ENCODE assay signal across 1 cellular context in genomic region chr10:72275351-72276012, GRCh38.
A peak's percentile ranks its signal among the peaks of the same experiment; 100 is the strongest.
TF ChIP-seq lines count a peak whose summit lies in the region.

No MANE protein-coding gene starts in this region.

TF ChIP-seq in K562, 482 proteins besides CTCF, POLR2A, EP300 and RAD21 (continued from another document and continues in another):
- TF ChIP-seq FOXP4 (CRISPR knock-in tag; IDR thresholded peaks at IDR 0.05; ENCODE audit: borderline replicate concordance) (no peak), TCF3 (CRISPR knock-in tag; IDR thresholded peaks at IDR 0.05) (no peak; the same call in 1 of the 2 replicates), ZNF75A (CRISPR knock-in tag; IDR thresholded peaks at IDR 0.05) (no peak), MXD1 (CRISPR knock-in tag; IDR thresholded peaks at IDR 0.05; ENCODE audit: borderline replicate concordance, poor library complexity, severe bottlenecking) (no peak), NR0B1 (IDR thresholded peaks at IDR 0.05; ENCODE audit: partially characterized antibody) (no peak), NR4A1 (CRISPR knock-in tag; IDR thresholded peaks at IDR 0.05) (0 out of 2 replicates have a peak, but pooled peaks have one; percentile 18), NR4A1 (tag; IDR thresholded peaks at IDR 0.05) (0 out of 2 replicates have a peak, but pooled peaks have one; percentile 21), HEY1 (CRISPR knock-in tag; IDR thresholded peaks at IDR 0.05; ENCODE audit: borderline replicate concordance) (no peak), TEAD1 (CRISPR knock-in tag; IDR thresholded peaks at IDR 0.05) (peak in 1 of 2 experiments; percentile 47; a peak in 1 of 4 replicates), MBD1 (CRISPR knock-in tag; IDR thresholded peaks at IDR 0.05) (no peak), EP400 (IDR thresholded peaks at IDR 0.05) (no peak), JUN (IDR thresholded peaks at IDR 0.05; ENCODE audit: borderline replicate concordance, low read depth, low read length) (no peak), JUN (CRISPR knock-in tag; IDR thresholded peaks at IDR 0.05; ENCODE audit: borderline replicate concordance) (no peak), ZNF277 (CRISPR knock-in tag; IDR thresholded peaks at IDR 0.05; ENCODE audit: borderline replicate concordance) (no peak), CHD7 (IDR thresholded peaks at IDR 0.05; ENCODE audit: low read depth, low read length) (no peak), HBP1 (CRISPR knock-in tag; IDR thresholded peaks at IDR 0.05) (peak; percentile 94; the same call in 1 of the 2 replicates), RB1 (IDR thresholded peaks at IDR 0.05; ENCODE audit: low read depth) (no peak), BACH1 (tag; IDR thresholded peaks at IDR 0.05) (no peak), MAFG (tag; conservative IDR thresholded peaks at IDR 0.05) (no peak), SREBF1 (IDR thresholded peaks at IDR 0.05; ENCODE audit: borderline replicate concordance, low read depth, low read length) (no peak), ZNF324 (CRISPR knock-in tag; IDR thresholded peaks at IDR 0.05) (no peak), ZNF408 (CRISPR knock-in tag; IDR thresholded peaks at IDR 0.05; ENCODE audit: low read depth) (no peak), E2F5 (CRISPR knock-in tag; IDR thresholded peaks at IDR 0.05) (no peak), GTF2A2 (tag; IDR thresholded peaks at IDR 0.05) (no peak), CREB3L1 (IDR thresholded peaks at IDR 0.05; ENCODE audit: borderline replicate concordance, low read depth) (no peak), POLR2B (IDR thresholded peaks at IDR 0.05; ENCODE audit: low read depth, partially characterized antibody) (peak; percentile 92), HMBOX1 (IDR thresholded peaks at IDR 0.05) (no peak), CHD1 (IDR thresholded peaks at IDR 0.05; ENCODE audit: low read length) (no peak), HDAC8 (tag; IDR thresholded peaks at IDR 0.05) (no peak), SIN3A (IDR thresholded peaks at IDR 0.05; ENCODE audit: borderline replicate concordance in 2 of 2, control insufficient read depth in 1 of 2, low read depth in 2 of 2, low read length in 2 of 2) (peak; percentile 78 to 87; a peak in 3 of 4 replicates), ZNF12 (CRISPR knock-in tag; IDR thresholded peaks at IDR 0.05) (no peak), ZNF41 (CRISPR knock-in tag; conservative IDR thresholded peaks at IDR 0.05) (no peak), RHOXF2B (CRISPR knock-in tag; conservative IDR thresholded peaks at IDR 0.05) (peak; percentile 67), TEAD2 (tag; IDR thresholded peaks at IDR 0.05) (no peak), ERF (CRISPR knock-in tag; IDR thresholded peaks at IDR 0.05) (peak; percentile 50; the same call in 1 of the 2 replicates)
